Comparison of ENCODE assay signal across 11 cellular contexts in genomic region chrX:67346225-67346624, GRCh38.
"Had no signal": no experiment of that assay in that cellular context is flagged by ENCODE, and none has a peak within 500 bp of the region (broad histone marks: within the 10 kb centered on the region; RNA-seq: fewer than 3 reads in every experiment).

No MANE protein-coding gene starts in this region.

- DNase-seq: GM23248, GOT3, H7, H9, HCEC 1CT, HFFc6 had no signal

- H3K27ac Mint-ChIP-seq: GM23338, H9, HFFc6 had no signal

- H2AFZ ChIP-seq: GM23248, GM23338 had no signal

- FAIRE-seq: H1, H54 had no signal

- H3K36me3 ChIP-seq: HAP-1 had no signal

- H3K4me1 ChIP-seq: HAP-1 had no signal

- ATAC-seq: GM23338, HCT116 had no signal

- H3K9me3 Mint-ChIP-seq: GM23338, HFFc6 had no signal

- H3K27ac ChIP-seq: GM23248 had no signal

- H3K4me2 ChIP-seq: GM23338 had no signal

- H3K9me3 ChIP-seq: HAP-1 had no signal

- H3K4me3 Mint-ChIP-seq: GM23338, H9, HFFc6 had no signal

- H3K9ac ChIP-seq: GM23248 had no signal

- H3K4me3 ChIP-seq: GM23248, GM23338, HAP-1 had no signal
